In the genomic region with DNA sequence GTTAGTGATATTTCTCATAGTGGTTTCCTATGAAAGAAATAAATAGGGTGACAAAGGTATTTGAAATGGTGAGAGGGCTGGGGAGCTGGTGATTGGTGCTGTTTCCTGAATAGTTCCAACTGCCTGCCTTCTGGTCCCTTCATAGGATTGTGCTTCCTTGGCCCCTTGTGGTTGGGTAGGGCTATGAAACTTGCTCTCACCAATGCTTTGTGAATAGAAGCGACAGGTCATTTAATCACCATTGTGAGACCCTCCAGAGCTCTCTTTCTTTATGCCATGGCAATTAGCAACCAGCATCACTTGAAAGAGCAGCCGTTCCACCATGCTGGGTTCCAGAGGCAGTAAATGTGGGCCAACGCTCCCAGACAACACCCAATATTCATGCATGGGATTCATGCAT, we compare ENCODE assay signal across 15 cellular contexts. TPM values are rescaled to one million over a fixed set of nuclear protein-coding genes. Genes with fewer than 3 reads are reported as not detected.
A peak's percentile ranks its signal among the peaks of the same experiment; 100 is the strongest.
DNase-seq lines count a peak whose midpoint lies in the region; ATAC-seq and TF ChIP-seq lines count a peak whose summit lies in the region.
"Had no signal": no experiment of that assay in that cellular context is flagged by ENCODE, and none has a peak within 500 bp of the region (broad histone marks: within the 10 kb centered on the region; RNA-seq: fewer than 3 reads in every experiment).

No MANE protein-coding gene starts in this region.

- 0 out of 4 replicates have a peak, but pooled peaks have one; percentile 4 to 14 for TF ChIP-seq CTCF in GM23338 (conservative IDR thresholded peaks at IDR 0.05; ENCODE audit: low read depth in 2 of 2)
- TF ChIP-seq CTCF in HEK293 (tag by site-specific recombination; IDR thresholded peaks at IDR 0.05), result no peak

- H3K56ac ChIP-seq in mesendoderm (ENCODE audit: low read length), result no peak overlapping the region

- peak; percentile 15 for ATAC-seq in GM23338
- ATAC-seq in GM21825 (IDR thresholded peaks at IDR 0.05; ENCODE audit: unreplicated experiment), result no peak

- H2BK120ac ChIP-seq in mesendoderm (ENCODE audit: low read depth, low read length), result no peak overlapping the region

- H2BK15ac ChIP-seq in mesendoderm (replicated peaks; ENCODE audit: low read depth), result no peak overlapping the region

- no peak overlapping the region for H3K18ac ChIP-seq in mesendoderm (ENCODE audit: low read length)

- peaks cover 11% of the 10 kb centered on the region; the same call in 1 of the 2 replicates for H3K4me1 ChIP-seq in GM23338 (ENCODE audit: insufficient read depth)
- no peaks in the 10 kb centered on the region for H3K4me1 ChIP-seq in HEK293 (ENCODE audit: control insufficient read depth, insufficient read depth, low read length)
- no peaks in the 10 kb centered on the region for H3K4me1 ChIP-seq in mesendoderm (ENCODE audit: control insufficient read depth, low read depth, low read length)
- H3K4me1 ChIP-seq: BE2C had no signal

- WGBS in mesendoderm (ENCODE audit: extremely low coverage, insufficient coverage, low lambda C conversion rate), result no CpG with 5 or more reads among the region's 3 CpGs

- no peak overlapping the region for H4K5ac ChIP-seq in mesendoderm (ENCODE audit: low read length)

- H3K4me1 Mint-ChIP-seq in GM23338, result peaks cover 18% of the 10 kb centered on the region
- H3K4me1 Mint-ChIP-seq: CD4-positive, CD25-positive, alpha-beta regulatory T cell; CD8-positive, alpha-beta memory T cell had no signal

- H3K9me3 Mint-ChIP-seq in GM23338, result no peaks in the 10 kb centered on the region

- POLR2A ChIA-PET in HEK293 (lab: Yijun Ruan, JAX), result no interaction called here

- H2BK5ac ChIP-seq in mesendoderm (ENCODE audit: low read length), result no peak overlapping the region

- CTCF ChIA-PET in HEK293 (lab: Yijun Ruan, JAX), result no interaction called here

- no peak overlapping the region for H3K4me3 Mint-ChIP-seq in GM23338
- H3K4me3 Mint-ChIP-seq: CD4-positive, CD25-positive, alpha-beta regulatory T cell; CD8-positive, alpha-beta memory T cell had no signal

- H3K9me3 ChIP-seq in HEK293 (ENCODE audit: control insufficient read depth, insufficient read depth, low read depth, low read length), result no peaks in the 10 kb centered on the region
- H3K9me3 ChIP-seq: BE2C had no signal

- H3K27ac ChIP-seq in GM23338 (ENCODE audit: low read depth) (no peak overlapping the region), HEK293 (ENCODE audit: extremely low read depth, low read depth, low read length) (no peak overlapping the region), mesendoderm (ENCODE audit: low read depth, low read length) (no peak overlapping the region)

- H3K4me2 ChIP-seq in GM23338 (no peak overlapping the region), mesendoderm (ENCODE audit: low read length) (no peak overlapping the region)

- H3K27me3 ChIP-seq in GM23338 (ENCODE audit: insufficient read depth) (peaks cover 100% of the 10 kb centered on the region), mesendoderm (ENCODE audit: insufficient read depth, low read length, poor library complexity) (peaks cover 26% of the 10 kb centered on the region)
- H3K27me3 ChIP-seq: BE2C had no signal

- H3K9ac ChIP-seq in mesendoderm (ENCODE audit: low read length), result no peak overlapping the region

- no peaks in the 10 kb centered on the region for H3K36me3 ChIP-seq in GM23338 (ENCODE audit: insufficient read depth)
- no peaks in the 10 kb centered on the region for H3K36me3 ChIP-seq in HEK293 (ENCODE audit: control insufficient read depth in 2 of 2, insufficient read depth in 1 of 2, low read length in 2 of 2)
- H3K36me3 ChIP-seq in mesendoderm (ENCODE audit: control insufficient read depth, insufficient read depth, low read length), result no peaks in the 10 kb centered on the region
- H3K36me3 ChIP-seq: BE2C had no signal

- H3K9me2 ChIP-seq in GM23338 (ENCODE audit: insufficient read depth), result no peaks in the 10 kb centered on the region

- H3K4me3 ChIP-seq in GM23338 (no peak overlapping the region), HEK293 (ENCODE audit: low read depth, low read length) (no peak overlapping the region), mesendoderm (ENCODE audit: low read length) (no peak overlapping the region)

- no peak overlapping the region for H3K27ac Mint-ChIP-seq in GM23338
- H3K27ac Mint-ChIP-seq: CD4-positive, CD25-positive, alpha-beta regulatory T cell; CD8-positive, alpha-beta memory T cell had no signal

- no peaks in the 10 kb centered on the region for H3F3A ChIP-seq in GM23338 (replicated peaks; ENCODE audit: low read depth)

- H4K8ac ChIP-seq in mesendoderm (ENCODE audit: low read depth, low read length), result no peak overlapping the region

- no peaks in the 10 kb centered on the region for H3K79me1 ChIP-seq in mesendoderm (ENCODE audit: low read length)

- H3K79me2 ChIP-seq in GM23338 (replicated peaks; ENCODE audit: insufficient read depth), result no peaks in the 10 kb centered on the region
- no peaks in the 10 kb centered on the region for H3K79me2 ChIP-seq in mesendoderm (ENCODE audit: control insufficient read depth, insufficient read depth, low read length)

- H3K36me3 Mint-ChIP-seq in GM23338 (ENCODE audit: low read depth), result no peaks in the 10 kb centered on the region
- H3K36me3 Mint-ChIP-seq: CD4-positive, CD25-positive, alpha-beta regulatory T cell; CD8-positive, alpha-beta memory T cell had no signal

- no peak overlapping the region for H3K23ac ChIP-seq in mesendoderm (ENCODE audit: low read length)

- H4K20me1 ChIP-seq in GM23338 (replicated peaks; ENCODE audit: insufficient read depth), result peaks cover 30% of the 10 kb centered on the region

- peak; percentile 24 for DNase-seq in GM23338 (ENCODE audit: low spot score)
- DNase-seq in mesendoderm, result peak; percentile 14
- no peak for DNase-seq in HuH-7.5 (ENCODE audit: low spot score)
- DNase-seq in T-helper 1 cell, result no peak
- DNase-seq: ACHN; BE2C; C1 segment of cervical spinal cord; CD4-positive, CD25-positive, alpha-beta regulatory T cell; CD8-positive, alpha-beta memory T cell; COR-L47; GDM1; GOT3; H7 had no signal

- H2AK5ac ChIP-seq in mesendoderm (ENCODE audit: low read length), result no peak overlapping the region

- H2AFZ ChIP-seq in GM23338, result no peak overlapping the region

- no peak overlapping the region for H3K4ac ChIP-seq in mesendoderm (ENCODE audit: low read depth, low read length)

- H3K27me3 Mint-ChIP-seq in GM23338 (ENCODE audit: insufficient read depth, low read depth, poor library complexity), result peaks cover 78% of the 10 kb centered on the region

TF ChIP-seq in GM23338, 12 proteins besides CTCF, POLR2A, EP300 and RAD21 (continues in another document):
- no peak for TF ChIP-seq CREB1 (CRISPR knock-in tag; IDR thresholded peaks at IDR 0.05; ENCODE audit: low read depth)
- TF ChIP-seq POLR2AphosphoS5 (IDR thresholded peaks at IDR 0.05; ENCODE audit: low read depth), result no peak
- TF ChIP-seq NANOG (IDR thresholded peaks at IDR 0.05; ENCODE audit: borderline replicate concordance), result no peak

TF ChIP-seq in HEK293, 187 proteins besides CTCF, POLR2A, EP300 and RAD21:
- TF ChIP-seq SCRT2 (tag by site-specific recombination; IDR thresholded peaks at IDR 0.05) (peak; percentile 35; the same call in 1 of the 2 replicates), ZNF473 (tag by site-specific recombination; IDR thresholded peaks at IDR 0.05) (no peak)

RNA-seq across cellular contexts. Expression of a gene that starts 23.7 kb away (rescaled TPM):
- total RNA-seq in GM23338 (2014; rRNA removed; shearing (Covaris generic)), result 19.3 and 21.0 TPM in 2 replicates
- 10.0 and 11.5 TPM in 2 replicates for polyA plus RNA-seq in GM23338 (2016; fragmentation: Nextera tagmentation; extraction: Ambion mirVana)
- 10.8 TPM for polyA plus RNA-seq in mesendoderm (2013, experiment 1 of 2)
- polyA plus RNA-seq in mesendoderm (2013, experiment 2 of 2), result 10.3 TPM

RNA-seq across cellular contexts. Expression of a gene that starts 53.5 kb away (rescaled TPM):
- not detected in 2 replicates for total RNA-seq in GM23338 (2014; rRNA removed; shearing (Covaris generic))
- not detected in 2 replicates for polyA plus RNA-seq in GM23338 (2016; fragmentation: Nextera tagmentation; extraction: Ambion mirVana)
- 0.08 TPM for polyA plus RNA-seq in mesendoderm (2013, experiment 1 of 2)
- polyA plus RNA-seq in mesendoderm (2013, experiment 2 of 2), result 0.10 TPM
- total RNA-seq: CD4-positive, CD25-positive, alpha-beta regulatory T cell; CD8-positive, alpha-beta memory T cell; H7 had no signal
- polyA plus RNA-seq: CD4-positive, CD25-positive, alpha-beta regulatory T cell; CD8-positive, alpha-beta memory T cell had no signal

Comparison
In these comparisons a context has a peak if more than half of its experiments do, and no peak if none do; other contexts are left out.
1. DNase-seq: peak in GM23338 (single experiment) and mesendoderm (single experiment); none in HuH-7.5 (single experiment) and T-helper 1 cell (0 of 5).